Comparison of ENCODE assay signal across 25 cellular contexts in the genomic region with DNA sequence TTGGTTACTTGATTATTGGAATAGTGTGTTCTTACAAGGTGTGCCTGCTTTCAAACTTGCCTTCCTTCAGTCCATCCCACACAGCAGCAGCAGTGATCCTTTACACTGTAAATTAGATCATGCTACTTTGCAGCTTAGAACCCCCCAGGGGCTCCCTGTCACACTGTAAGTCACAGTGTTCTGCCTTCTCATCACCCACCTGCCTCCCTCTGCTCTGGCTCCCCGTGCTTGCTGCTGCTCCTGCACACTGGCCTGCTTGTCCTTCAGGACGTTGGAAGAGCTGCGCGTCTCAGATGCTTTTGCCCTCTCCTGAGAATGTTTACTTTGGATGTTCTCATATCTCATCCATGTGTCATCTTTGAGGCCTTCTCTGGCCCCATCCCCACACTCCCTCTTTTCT. TPM values are rescaled to one million over a fixed set of nuclear protein-coding genes. Genes with fewer than 3 reads are reported as not detected.
DNase-seq lines count a peak whose midpoint lies in the region; ATAC-seq, FAIRE-seq and TF ChIP-seq lines count a peak whose summit lies in the region.
"Had no signal": no experiment of that assay in that cellular context is flagged by ENCODE, and none has a peak within 500 bp of the region (broad histone marks: within the 10 kb centered on the region; RNA-seq: fewer than 3 reads in every experiment).

No MANE protein-coding gene starts in this region.

- intact Hi-C loops in MCF 10A (cut with micrococcal nuclease) (no loop called here), breast epithelium (cut with DNase I; ENCODE audit: low total_unique reads) (no loop called here)

- POLR2A ChIA-PET in MCF 10A (lab: Yijun Ruan, JAX): interaction anchor here (0.7 kb wide), 1 partner anchor 47 kb away, joined by 3 read pairs; no protein-coding TSS in a partner anchor

- H3K4me1 Mint-ChIP-seq in MCF 10A (ENCODE audit: insufficient read depth, unreplicated experiment) (peaks cover 5% of the 10 kb centered on the region), memory B cell (no peaks in the 10 kb centered on the region)
- H3K4me1 Mint-ChIP-seq: activated CD4-positive, alpha-beta memory T cell treated with anti-CD3 and anti-CD28 coated beads, Interleukin-2, amount 10 ng/mL, durations not matched to agents 7 days and 5 days had no signal

- no peaks in the 10 kb centered on the region for H3K27me3 ChIP-seq in breast epithelium
- no peaks in the 10 kb centered on the region for H3K27me3 ChIP-seq in brain microvascular endothelial cell (replicated peaks)
- H3K27me3 ChIP-seq: cardiac muscle cell, dorsolateral prefrontal cortex, MG63, uterus had no signal

- FAIRE-seq in urothelium cell line (lab: Jason Lieb, UNC): peak; percentile 37
- FAIRE-seq: GM12892, small intestine had no signal

- in situ Hi-C loops in brain microvascular endothelial cell (cut with HindIII; ENCODE audit: low pct_ligation_motif_present, low sequenced_read_pairs): no loop called here

- H3K4me3 ChIP-seq in breast epithelium: no peak overlapping the region
- no peak overlapping the region for H3K4me3 ChIP-seq in brain microvascular endothelial cell (ENCODE audit: low read depth, low read length)
- H3K4me3 ChIP-seq: cardiac muscle cell, dorsolateral prefrontal cortex, MG63, PC-9, uterus had no signal

- H3K27me3 Mint-ChIP-seq in MCF 10A (ENCODE audit: insufficient read depth, unreplicated experiment) (no peaks in the 10 kb centered on the region), memory B cell (no peaks in the 10 kb centered on the region)
- H3K27me3 Mint-ChIP-seq: activated CD4-positive, alpha-beta memory T cell treated with anti-CD3 and anti-CD28 coated beads, Interleukin-2, amount 10 ng/mL, durations not matched to agents 7 days and 5 days had no signal

- CTCF ChIA-PET in MCF 10A (lab: Yijun Ruan, JAX): no interaction called here

- ATAC-seq in memory B cell (ENCODE audit: low read depth) (no peak), GM18870 (IDR thresholded peaks at IDR 0.05; ENCODE audit: unreplicated experiment) (no peak)

- no peaks in the 10 kb centered on the region for H3K36me3 ChIP-seq in breast epithelium
- peaks cover 19% of the 10 kb centered on the region for H3K36me3 ChIP-seq in brain microvascular endothelial cell (replicated peaks)
- H3K36me3 ChIP-seq: uterus had no signal

- H3K27ac Mint-ChIP-seq in MCF 10A (ENCODE audit: low read depth, unreplicated experiment) (peak overlapping the region; percentile 49), memory B cell (peak overlapping the region; percentile 86)
- H3K27ac Mint-ChIP-seq: activated CD4-positive, alpha-beta memory T cell treated with anti-CD3 and anti-CD28 coated beads, Interleukin-2, amount 10 ng/mL, durations not matched to agents 7 days and 5 days had no signal

- peaks cover 92% of the 10 kb centered on the region for H3K36me3 Mint-ChIP-seq in MCF 10A (ENCODE audit: insufficient read depth, unreplicated experiment)
- peaks cover 30% of the 10 kb centered on the region for H3K36me3 Mint-ChIP-seq in memory B cell

- no peak for TF ChIP-seq CTCF in MCF 10A (IDR thresholded peaks at IDR 0.05; ENCODE audit: unreplicated experiment)
- TF ChIP-seq CTCF in breast epithelium (IDR thresholded peaks at IDR 0.05): no peak
- TF ChIP-seq CTCF in brain microvascular endothelial cell (IDR thresholded peaks at IDR 0.05; ENCODE audit: low read depth, low read length, missing control alignments): no peak

- H3K4me3 Mint-ChIP-seq in MCF 10A (ENCODE audit: unreplicated experiment): no peak overlapping the region
- H3K4me3 Mint-ChIP-seq in memory B cell: no peak overlapping the region
- H3K4me3 Mint-ChIP-seq: activated CD4-positive, alpha-beta memory T cell treated with anti-CD3 and anti-CD28 coated beads, Interleukin-2, amount 10 ng/mL, durations not matched to agents 7 days and 5 days had no signal

- TF ChIP-seq POLR2A in breast epithelium (IDR thresholded peaks at IDR 0.05): no peak

- BruUV-seq in MCF 10A (replicated peaks; lab: Mats Ljungman, UMichigan): no TSS peak

- no peak overlapping the region for H3K27ac ChIP-seq in breast epithelium
- H3K27ac ChIP-seq in brain microvascular endothelial cell: no peak overlapping the region
- H3K27ac ChIP-seq: cardiac muscle cell, epithelial cell of prostate, PC-9, uterus had no signal

- no peaks in the 10 kb centered on the region for H3K9me3 Mint-ChIP-seq in MCF 10A (ENCODE audit: unreplicated experiment)
- H3K9me3 Mint-ChIP-seq in memory B cell: no peaks in the 10 kb centered on the region
- H3K9me3 Mint-ChIP-seq: activated CD4-positive, alpha-beta memory T cell treated with anti-CD3 and anti-CD28 coated beads, Interleukin-2, amount 10 ng/mL, durations not matched to agents 7 days and 5 days had no signal

- H3K4me1 ChIP-seq in breast epithelium: no peaks in the 10 kb centered on the region
- H3K4me1 ChIP-seq: uterus had no signal

- no peaks in the 10 kb centered on the region for H3K9me3 ChIP-seq in breast epithelium
- H3K9me3 ChIP-seq: MG63, uterus had no signal

- DNase-seq in MCF 10A (ENCODE audit: unreplicated experiment) (no peak), breast epithelium (ENCODE audit: low spot score in 2 of 2) (no peak), brain microvascular endothelial cell (peak; percentile 43), memory B cell (ENCODE audit: low spot score in 2 of 2) (no peak), urothelium cell line (ENCODE audit: low spot score) (no peak), NCI-H1436 treated with DMSO at 0.1 percent for 48 hours (lab: John Stamatoyannopoulos, UW) (no peak), NCI-H2107 treated with DMSO at 0.1 percent for 48 hours (lab: John Stamatoyannopoulos, UW; ENCODE audit: unreplicated experiment) (no peak)
- DNase-seq: activated CD4-positive, alpha-beta memory T cell treated with anti-CD3 and anti-CD28 coated beads, Interleukin-2, amount 10 ng/mL, durations not matched to agents 7 days and 5 days; activated CD4-positive, CD25-positive, alpha-beta regulatory T cell treated with anti-CD3 and anti-CD28 coated beads, Interleukin-2, amount 50 U/mL, for 72 hours; activated gamma-delta T cell; COR-L47; left cardiac atrium; mammary epithelial cell; MG63; NCI-H2081; NCI-H446; PC-9; small intestine; stimulated activated CD4-positive, alpha-beta T cell treated with anti-CD3 and anti-CD28 coated beads, Interleukin-2, amount 100 ng/mL, for 24 hours; uterus had no signal

RNA-seq across cellular contexts. Expression of gene ZC3H14, which starts 27.3 kb away (rescaled TPM):
- total RNA-seq in MCF 10A (2022) (64.5 and 72.6 TPM in 2 replicates), breast epithelium (100 to 1,000 TPM in 1 of 3 donors, 10 to 100 TPM in 2; 75.7 to 102 (median 76.7) TPM)

RNA-seq across cellular contexts. Expression of gene PTPN21, which starts 35.4 kb away (rescaled TPM):
- total RNA-seq in MCF 10A (2022) (15.7 and 18.1 TPM in 2 replicates), breast epithelium (10 to 100 TPM; 14.4 to 18.1 (median 14.5) TPM)
- total RNA-seq: activated CD4-positive, alpha-beta memory T cell treated with anti-CD3 and anti-CD28 coated beads, Interleukin-2, amount 10 ng/mL, durations not matched to agents 7 days and 5 days had no signal
